Comparison of ENCODE assay signal across 25 cellular contexts in genomic region chr12:131028587-131029338, GRCh38.
DNase-seq lines count a peak whose midpoint lies in the region; ATAC-seq and TF ChIP-seq lines count a peak whose summit lies in the region.
"Had no signal": no experiment of that assay in that cellular context is flagged by ENCODE, and none has a peak within 500 bp of the region (broad histone marks: within the 10 kb centered on the region; RNA-seq: fewer than 3 reads in every experiment).

No MANE protein-coding gene starts in this region.

- no peaks in the 10 kb centered on the region for H3K9me3 Mint-ChIP-seq in nephron progenitor cell
- no peaks in the 10 kb centered on the region for H3K9me3 Mint-ChIP-seq in activated CD4-positive, alpha-beta T cell treated with anti-CD3 and anti-CD28 coated beads, Interleukin-2, amount 10 ng/mL, durations not matched to agents 7 days and 5 days
- H3K9me3 Mint-ChIP-seq: activated naive CD4-positive, alpha-beta T cell treated with anti-CD3 and anti-CD28 coated beads, Interleukin-2, amount 50 U/mL, for 24 hours; activated T-cell treated with anti-CD3 and anti-CD28 coated beads, Interleukin-2, amount 50 U/mL, for 72 hours; mesothelial cell of epicardium; nephron; stimulated activated naive CD8-positive, alpha-beta T cell treated with anti-CD3 and anti-CD28 coated beads, Interleukin-15, amount 100 ng/mL, for 72 hours had no signal

- CTCF ChIA-PET in activated CD4-positive, alpha-beta T cell treated with anti-CD3 and anti-CD28 coated beads, Interleukin-2, amount 10 ng/mL, durations not matched to agents 7 days and 5 days (lab: Charles Lee) = interaction anchor here (0.6 to 0.7 kb wide), 2 partner anchors 25 to 900 kb away, joined by 4 to 5 read pairs; no protein-coding TSS in a partner anchor

- DNase-seq in NCI-H187 treated with DMSO at 0.1 percent for 48 hours (lab: John Stamatoyannopoulos, UW) = peak; percentile 20
- DNase-seq in NCI-H187 (lab: John Stamatoyannopoulos, UW) = no peak
- DNase-seq in left ventricle myocardium superior = no peak
- DNase-seq in nephron progenitor cell = no peak
- peak; percentile 52 for DNase-seq in ureter (ENCODE audit: low spot score)
- no peak for DNase-seq in cerebellum (ENCODE audit: low spot score)
- DNase-seq in NCI-H69 (lab: John Stamatoyannopoulos, UW) = no peak
- DNase-seq in activated CD4-positive, alpha-beta T cell treated with anti-CD3 and anti-CD28 coated beads, Interleukin-2, amount 10 ng/mL, durations not matched to agents 7 days and 5 days = no peak
- DNase-seq: activated CD4-positive, alpha-beta T cell treated with anti-CD3 and anti-CD28 coated beads for 1 hour; activated CD8-positive, alpha-beta memory T cell treated with anti-CD3 and anti-CD28 coated beads for 24 hours; activated T-cell treated with anti-CD3 and anti-CD28 coated beads, Interleukin-2, amount 50 U/mL, for 72 hours; aorta; DND-41; foreskin fibroblast; KG1; kidney; NCI-H2081; NCI-H510A treated with DMSO at 0.1 percent for 48 hours; spleen; stimulated activated CD4-positive, alpha-beta T cell treated with anti-CD3 and anti-CD28 coated beads, Interleukin-4, amount 100 ng/mL, for 24 hours; stimulated activated naive CD8-positive, alpha-beta T cell treated with anti-CD3 and anti-CD28 coated beads, Interleukin-15, amount 100 ng/mL, for 72 hours; uterus had no signal

- POLR2A ChIA-PET in activated CD4-positive, alpha-beta T cell treated with anti-CD3 and anti-CD28 coated beads, Interleukin-2, amount 10 ng/mL, durations not matched to agents 7 days and 5 days (lab: Charles Lee) = no interaction called here

- H3K27me3 Mint-ChIP-seq in nephron progenitor cell (ENCODE audit: low read depth, poor library complexity) = peaks cover 17% of the 10 kb centered on the region
- H3K27me3 Mint-ChIP-seq in activated CD4-positive, alpha-beta T cell treated with anti-CD3 and anti-CD28 coated beads, Interleukin-2, amount 10 ng/mL, durations not matched to agents 7 days and 5 days = no peaks in the 10 kb centered on the region
- H3K27me3 Mint-ChIP-seq: activated naive CD4-positive, alpha-beta T cell treated with anti-CD3 and anti-CD28 coated beads, Interleukin-2, amount 50 U/mL, for 24 hours had no signal

- H3K4me1 Mint-ChIP-seq in nephron progenitor cell = peaks cover 55% of the 10 kb centered on the region
- H3K4me1 Mint-ChIP-seq in activated CD4-positive, alpha-beta T cell treated with anti-CD3 and anti-CD28 coated beads, Interleukin-2, amount 10 ng/mL, durations not matched to agents 7 days and 5 days = no peaks in the 10 kb centered on the region
- H3K4me1 Mint-ChIP-seq: activated naive CD4-positive, alpha-beta T cell treated with anti-CD3 and anti-CD28 coated beads, Interleukin-2, amount 50 U/mL, for 24 hours; mesothelial cell of epicardium; stimulated activated naive CD8-positive, alpha-beta T cell treated with anti-CD3 and anti-CD28 coated beads, Interleukin-15, amount 100 ng/mL, for 72 hours had no signal

- peak; percentile 61 for ATAC-seq in left ventricle myocardium superior
- ATAC-seq: activated T-cell treated with anti-CD3 and anti-CD28 coated beads, Interleukin-2, amount 50 U/mL, for 72 hours; stimulated activated naive CD8-positive, alpha-beta T cell treated with anti-CD3 and anti-CD28 coated beads, Interleukin-15, amount 100 ng/mL, for 72 hours had no signal

- no peaks in the 10 kb centered on the region for H3K36me3 Mint-ChIP-seq in nephron progenitor cell (ENCODE audit: low read depth)
- no peaks in the 10 kb centered on the region for H3K36me3 Mint-ChIP-seq in activated CD4-positive, alpha-beta T cell treated with anti-CD3 and anti-CD28 coated beads, Interleukin-2, amount 10 ng/mL, durations not matched to agents 7 days and 5 days (ENCODE audit: low read depth)
- H3K36me3 Mint-ChIP-seq: activated naive CD4-positive, alpha-beta T cell treated with anti-CD3 and anti-CD28 coated beads, Interleukin-2, amount 50 U/mL, for 24 hours; mesothelial cell of epicardium had no signal

- intact Hi-C loops in left ventricle myocardium superior (cut with micrococcal nuclease) = no loop called here

- H3K27ac Mint-ChIP-seq in nephron progenitor cell = peak overlapping the region; percentile 66
- H3K27ac Mint-ChIP-seq in activated CD4-positive, alpha-beta T cell treated with anti-CD3 and anti-CD28 coated beads, Interleukin-2, amount 10 ng/mL, durations not matched to agents 7 days and 5 days = no peak overlapping the region
- H3K27ac Mint-ChIP-seq: activated naive CD4-positive, alpha-beta T cell treated with anti-CD3 and anti-CD28 coated beads, Interleukin-2, amount 50 U/mL, for 24 hours; activated T-cell treated with anti-CD3 and anti-CD28 coated beads, Interleukin-2, amount 50 U/mL, for 72 hours; mesothelial cell of epicardium; nephron; stimulated activated naive CD8-positive, alpha-beta T cell treated with anti-CD3 and anti-CD28 coated beads, Interleukin-15, amount 100 ng/mL, for 72 hours had no signal

- no peak for TF ChIP-seq CTCF in nephron progenitor cell (IDR thresholded peaks at IDR 0.05)

- H3K4me3 Mint-ChIP-seq in nephron progenitor cell = no peak overlapping the region
- no peak overlapping the region for H3K4me3 Mint-ChIP-seq in activated CD4-positive, alpha-beta T cell treated with anti-CD3 and anti-CD28 coated beads, Interleukin-2, amount 10 ng/mL, durations not matched to agents 7 days and 5 days
- H3K4me3 Mint-ChIP-seq: activated naive CD4-positive, alpha-beta T cell treated with anti-CD3 and anti-CD28 coated beads, Interleukin-2, amount 50 U/mL, for 24 hours; activated T-cell treated with anti-CD3 and anti-CD28 coated beads, Interleukin-2, amount 50 U/mL, for 72 hours; mesothelial cell of epicardium; nephron; stimulated activated naive CD8-positive, alpha-beta T cell treated with anti-CD3 and anti-CD28 coated beads, Interleukin-15, amount 100 ng/mL, for 72 hours had no signal

Comparison
In these comparisons a context has a peak if more than half of its experiments do, and no peak if none do; other contexts are left out.
1. DNase-seq: peak in NCI-H187 treated with DMSO at 0.1 percent for 48 hours (single experiment) and ureter (single experiment); none in NCI-H187 (0 of 2), left ventricle myocardium superior (single experiment), nephron progenitor cell (single experiment), cerebellum (single experiment), NCI-H69 (single experiment) and activated CD4-positive, alpha-beta T cell treated with anti-CD3 and anti-CD28 coated beads, Interleukin-2, amount 10 ng/mL, durations not matched to agents 7 days and 5 days (single experiment).